In genomic region chr21:36218691-36219090, GRCh38 we compare ENCODE assay signal across 19 cellular contexts.
"Had no signal": no experiment of that assay in that cellular context is flagged by ENCODE, and none has a peak within 500 bp of the region (broad histone marks: within the 10 kb centered on the region; RNA-seq: fewer than 3 reads in every experiment).

No MANE protein-coding gene starts in this region.

- H3K9me3 Mint-ChIP-seq: activated naive CD8-positive, alpha-beta T cell treated with anti-CD3 and anti-CD28 coated beads for 36 hours; WTC11 had no signal

- H3K4me1 Mint-ChIP-seq: activated naive CD8-positive, alpha-beta T cell treated with anti-CD3 and anti-CD28 coated beads for 36 hours; WTC11 had no signal

- H3K27me3 Mint-ChIP-seq: activated naive CD8-positive, alpha-beta T cell treated with anti-CD3 and anti-CD28 coated beads for 36 hours; T-helper 17 cell had no signal

- DNase-seq: activated CD4-positive, alpha-beta T cell treated with anti-CD3 and anti-CD28 coated beads for 48 hours; activated CD4-positive, alpha-beta T cell treated with anti-CD3 and anti-CD28 coated beads, Interleukin-2, amount 50 U/mL, for 48 hours; activated CD4-positive, CD25-positive, alpha-beta regulatory T cell treated with anti-CD3 and anti-CD28 coated beads, Interleukin-2, amount 50 U/mL, for 72 hours; activated effector memory CD4-positive, alpha-beta T cell treated with Interleukin-2 at 50 U/mL for 16 hours; activated naive CD4-positive, alpha-beta T cell treated with Interleukin-2 at 50 U/mL for 16 hours; activated naive CD8-positive, alpha-beta T cell treated with anti-CD3 and anti-CD28 coated beads for 36 hours; caudate nucleus; NCI-H1092; NCI-H1417; NCI-H1930; NCI-H2171; NCI-H226; NCI-H526; NCI-H82; SIG-M5; T-helper 17 cell; T-helper 9 cell had no signal

- H3K9ac ChIP-seq: KMS-11 had no signal

- H3K27ac ChIP-seq: KMS-11 had no signal

- H3K4me2 ChIP-seq: KMS-11 had no signal

- ATAC-seq: T-helper 17 cell, WTC11 had no signal

- H3K4me3 Mint-ChIP-seq: activated naive CD8-positive, alpha-beta T cell treated with anti-CD3 and anti-CD28 coated beads for 36 hours; T-helper 17 cell; WTC11 had no signal

- H3K36me3 Mint-ChIP-seq: activated naive CD8-positive, alpha-beta T cell treated with anti-CD3 and anti-CD28 coated beads for 36 hours had no signal

- H3K27ac Mint-ChIP-seq: activated naive CD8-positive, alpha-beta T cell treated with anti-CD3 and anti-CD28 coated beads for 36 hours; T-helper 17 cell; WTC11 had no signal
